ENCODE assay signal across 8 cellular contexts in genomic region chr4:165378763-165379631, GRCh38. TPM values are rescaled to one million over a fixed set of nuclear protein-coding genes. Genes with fewer than 3 reads are reported as not detected.
DNase-seq lines count a peak whose midpoint lies in the region; ATAC-seq lines count a peak whose summit lies in the region.

Gene CPE (plus strand): TSS chr4:165379008. CDS start chr4:165379222, 214 bp downstream.

- CTCF ChIA-PET in activated CD4-positive, alpha-beta memory T cell treated with anti-CD3 and anti-CD28 coated beads for 36 hours (lab: Charles Lee) = interaction anchor here (0.9 to 1.4 kb wide), 4 partner anchors 23 to 248 kb away, joined by 3 to 8 read pairs (median 4); partner anchors contain the start of gene MSMO1

- H3K27me3 Mint-ChIP-seq in activated CD4-positive, alpha-beta memory T cell treated with anti-CD3 and anti-CD28 coated beads for 36 hours = peaks cover 37% of the 10 kb centered on the region

- DNase-seq in NCI-H524 (lab: John Stamatoyannopoulos, UW) = peak; percentile 75 to 79
- DNase-seq in NCI-H524 treated with DMSO at 0.1 percent for 48 hours (lab: John Stamatoyannopoulos, UW) = no peak
- peak; percentile 87 for DNase-seq in NCI-H2227 (lab: John Stamatoyannopoulos, UW; ENCODE audit: unreplicated experiment)
- peak; percentile 77 for DNase-seq in activated CD4-positive, alpha-beta memory T cell treated with anti-CD3 and anti-CD28 coated beads for 36 hours
- DNase-seq in dermis blood vessel endothelial cell = peak; percentile 68
- DNase-seq in left lobe of liver (ENCODE audit: low spot score) = peak; percentile 80
- peak; percentile 59 to 70 for DNase-seq in stimulated activated CD4-positive, alpha-beta T cell treated with anti-CD3 and anti-CD28 coated beads, Interleukin-2, amount 100 ng/mL, for 24 hours

- POLR2A ChIA-PET in activated CD4-positive, alpha-beta memory T cell treated with anti-CD3 and anti-CD28 coated beads for 36 hours (lab: Charles Lee) = no interaction called here

- no peaks in the 10 kb centered on the region for H3K9me3 Mint-ChIP-seq in activated CD4-positive, alpha-beta memory T cell treated with anti-CD3 and anti-CD28 coated beads for 36 hours

- intact Hi-C loops in activated CD4-positive, alpha-beta memory T cell treated with anti-CD3 and anti-CD28 coated beads for 36 hours (cut with micrococcal nuclease) = no loop called here

- H3K27ac Mint-ChIP-seq in activated CD4-positive, alpha-beta memory T cell treated with anti-CD3 and anti-CD28 coated beads for 36 hours = no peak within 1 kb of the TSS

- peak within 1 kb of the TSS; percentile 58 for H3K4me3 Mint-ChIP-seq in activated CD4-positive, alpha-beta memory T cell treated with anti-CD3 and anti-CD28 coated beads for 36 hours

- ATAC-seq in HG03095 (IDR thresholded peaks at IDR 0.05; ENCODE audit: unreplicated experiment) (peak; percentile 86), left lobe of liver (peak; percentile 99)

- no peaks in the 10 kb centered on the region for H3K4me1 Mint-ChIP-seq in activated CD4-positive, alpha-beta memory T cell treated with anti-CD3 and anti-CD28 coated beads for 36 hours (ENCODE audit: low read depth)

- H3K36me3 Mint-ChIP-seq in activated CD4-positive, alpha-beta memory T cell treated with anti-CD3 and anti-CD28 coated beads for 36 hours = no peaks in the 10 kb centered on the region

RNA-seq across cellular contexts. Expression of gene CPE, which starts in this region (rescaled TPM):
- total RNA-seq in activated CD4-positive, alpha-beta memory T cell treated with anti-CD3 and anti-CD28 coated beads for 36 hours = not detected
- total RNA-seq in dermis blood vessel endothelial cell (1.0 and 1.1 TPM in 2 replicates), left lobe of liver (15.9 TPM)

Comparison
In these comparisons a context has a peak if more than half of its experiments do, and no peak if none do; other contexts are left out.
1. Peak in DNase-seq in activated CD4-positive, alpha-beta memory T cell treated with anti-CD3 and anti-CD28 coated beads for 36 hours; RNA of the gene not detected or under 1 TPM.